22 cellular contexts compared by ENCODE assay signal in the genomic region with DNA sequence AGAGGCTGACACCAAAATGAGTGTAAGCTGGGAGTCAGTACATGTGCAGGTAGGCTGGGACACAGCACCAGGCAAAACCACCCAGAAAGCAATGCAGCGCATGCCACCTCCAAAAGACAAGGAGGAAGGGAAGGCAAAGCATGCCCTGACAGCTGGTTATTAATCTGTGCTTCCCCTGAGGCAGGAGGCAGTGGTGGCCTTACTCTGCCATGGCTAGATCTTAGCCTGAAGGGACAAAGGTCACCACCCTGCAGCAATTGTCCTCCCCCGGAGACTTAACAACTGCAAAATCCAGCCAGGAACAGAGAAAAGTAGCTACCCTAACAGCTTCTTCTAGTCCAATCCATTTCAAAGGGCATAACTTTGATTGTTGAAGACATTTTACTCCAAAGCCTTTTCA.
"Had no signal": no experiment of that assay in that cellular context is flagged by ENCODE, and none has a peak within 500 bp of the region (broad histone marks: within the 10 kb centered on the region; RNA-seq: fewer than 3 reads in every experiment).

No MANE protein-coding gene starts in this region.

- H3K27ac Mint-ChIP-seq: activated naive CD8-positive, alpha-beta T cell treated with anti-CD3 and anti-CD28 coated beads for 36 hours; activated T-helper 2 cell treated with anti-CD3 and anti-CD28 coated beads, Interferon-gamma antibody, Interleukin-2, Interleukin-4, amounts not matched to agents 10 μg/mL and 5 μg/mL and 100 μg/mL, durations not matched to agents 14 hours and 24 hours and 36 hours; mesothelial cell of epicardium; nephron; WTC11 had no signal

- H3K4me1 Mint-ChIP-seq: activated naive CD8-positive, alpha-beta T cell treated with anti-CD3 and anti-CD28 coated beads for 36 hours; central memory CD8-positive, alpha-beta T cell had no signal

- H3K27ac ChIP-seq: breast epithelium, gastroesophageal sphincter, heart left ventricle, spleen, thyroid gland, upper lobe of right lung had no signal

- H3K9me3 Mint-ChIP-seq: activated naive CD8-positive, alpha-beta T cell treated with anti-CD3 and anti-CD28 coated beads for 36 hours; activated T-cell treated with anti-CD3 and anti-CD28 coated beads, Interleukin-2, amount 50 U/mL, for 4 hours; activated T-helper 2 cell treated with anti-CD3 and anti-CD28 coated beads, Interferon-gamma antibody, Interleukin-2, Interleukin-4, amounts not matched to agents 10 μg/mL and 5 μg/mL and 100 μg/mL, durations not matched to agents 14 hours and 24 hours and 36 hours; central memory CD8-positive, alpha-beta T cell; mesothelial cell of epicardium; nephron; WTC11 had no signal

- DNase-seq: activated CD4-positive, alpha-beta T cell treated with anti-CD3 and anti-CD28 coated beads, Interleukin-2, amount 50 U/mL, for 48 hours; activated CD8-positive, alpha-beta memory T cell treated with anti-CD3 and anti-CD28 coated beads, Interleukin-2, amount 50 U/mL, for 48 hours; activated naive CD4-positive, alpha-beta T cell treated with Interleukin-2 at 50 U/mL for 16 hours; activated naive CD8-positive, alpha-beta T cell treated with anti-CD3 and anti-CD28 coated beads for 36 hours; activated T-cell treated with anti-CD3 and anti-CD28 coated beads, Interleukin-2, amount 50 U/mL, for 4 hours; heart left ventricle; islet precursor cell; left cardiac atrium; occipital lobe; spleen; stimulated activated CD4-positive, alpha-beta T cell treated with anti-CD3 and anti-CD28 coated beads, Interleukin-4, amount 100 ng/mL, for 1 hour; stimulated activated naive CD8-positive, alpha-beta T cell treated with anti-CD3 and anti-CD28 coated beads, Interleukin-15, Interleukin-2, amounts not matched to agents 100 U/mL and 50 U/mL, for 24 hours; T-helper 9 cell; thyroid gland; upper lobe of right lung had no signal

- H3K27me3 ChIP-seq: breast epithelium, gastroesophageal sphincter, heart left ventricle, spleen, thyroid gland, upper lobe of right lung had no signal

- H3K4me3 ChIP-seq: breast epithelium, gastroesophageal sphincter, heart left ventricle, spleen, thyroid gland, upper lobe of right lung had no signal

- H3K9me3 ChIP-seq: breast epithelium, gastroesophageal sphincter, heart left ventricle, spleen, thyroid gland, upper lobe of right lung had no signal

- H3K36me3 ChIP-seq: breast epithelium, thyroid gland had no signal

- H3K36me3 Mint-ChIP-seq: activated naive CD8-positive, alpha-beta T cell treated with anti-CD3 and anti-CD28 coated beads for 36 hours; WTC11 had no signal

- H3K4me3 Mint-ChIP-seq: activated naive CD8-positive, alpha-beta T cell treated with anti-CD3 and anti-CD28 coated beads for 36 hours; activated T-cell treated with anti-CD3 and anti-CD28 coated beads, Interleukin-2, amount 50 U/mL, for 4 hours; central memory CD8-positive, alpha-beta T cell; mesothelial cell of epicardium; nephron; WTC11 had no signal

- H3K27me3 Mint-ChIP-seq: activated naive CD8-positive, alpha-beta T cell treated with anti-CD3 and anti-CD28 coated beads for 36 hours had no signal

- ATAC-seq: activated T-cell treated with anti-CD3 and anti-CD28 coated beads, Interleukin-2, amount 50 U/mL, for 4 hours; gastroesophageal sphincter; left cardiac atrium; stimulated activated naive CD8-positive, alpha-beta T cell treated with anti-CD3 and anti-CD28 coated beads, Interleukin-15, Interleukin-2, amounts not matched to agents 100 U/mL and 50 U/mL, for 24 hours; upper lobe of right lung; WTC11 had no signal

- H3K4me1 ChIP-seq: breast epithelium, thyroid gland, upper lobe of right lung had no signal
